21 cellular contexts compared by ENCODE assay signal in the genomic region with DNA sequence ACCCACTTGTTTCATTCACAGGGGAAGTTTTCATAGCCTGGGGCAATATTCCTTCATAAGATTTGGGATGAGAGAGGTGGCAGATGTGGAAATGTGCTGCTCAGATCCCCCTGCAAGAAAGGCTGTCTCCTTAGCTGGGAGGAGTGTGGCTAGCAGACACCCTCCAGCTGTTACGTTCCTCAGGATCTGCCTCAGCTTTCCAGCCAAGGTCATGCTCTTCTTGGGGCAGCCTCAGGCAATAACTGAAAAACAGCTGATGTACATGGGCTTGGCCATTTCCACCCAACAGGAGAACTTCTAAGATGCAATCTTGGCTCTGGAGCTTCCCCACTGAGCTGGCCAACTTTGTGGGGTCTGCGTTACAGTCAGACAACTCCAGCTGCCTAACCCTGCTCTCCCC. TPM values are rescaled to one million over a fixed set of nuclear protein-coding genes. Genes with fewer than 3 reads are reported as not detected.
DNase-seq lines count a peak whose midpoint lies in the region; ATAC-seq, FAIRE-seq and TF ChIP-seq lines count a peak whose summit lies in the region.
"Had no signal": no experiment of that assay in that cellular context is flagged by ENCODE, and none has a peak within 500 bp of the region (broad histone marks: within the 10 kb centered on the region; RNA-seq: fewer than 3 reads in every experiment).

No MANE protein-coding gene starts in this region.

- 79% methylated on average over 2 of the region's 2 CpGs for WGBS in mesenchymal stem cell

- TF ChIP-seq CTCF in fibroblast of pulmonary artery (IDR thresholded peaks at IDR 0.05; ENCODE audit: low read length, missing control alignments), result no peak

- no peaks in the 10 kb centered on the region for H3K36me3 Mint-ChIP-seq in activated T-helper 1 cell treated with anti-CD3 and anti-CD28 coated beads, Interleukin-12 subunit alpha, Interleukin-12 subunit beta, Interleukin-2, Interleukin-4 antibody, amounts not matched to agents 30 ng/mL and 10 ng/mL and 1 ng/mL, durations not matched to agents 14 hours and 24 hours and 36 hours (ENCODE audit: low read depth)
- H3K36me3 Mint-ChIP-seq: activated naive CD8-positive, alpha-beta T cell treated with anti-CD3 and anti-CD28 coated beads, Interleukin-2, amount 10 ng/mL, durations not matched to agents 7 days and 5 days had no signal

- H2BK120ac ChIP-seq in mesenchymal stem cell (ENCODE audit: low read depth, low read length), result no peak overlapping the region

- no peak for ATAC-seq in HG03521 (IDR thresholded peaks at IDR 0.05; ENCODE audit: unreplicated experiment)
- ATAC-seq: HCT116, PC-3 had no signal

- FAIRE-seq in urothelium cell line (lab: Jason Lieb, UNC), result peak; percentile 30
- FAIRE-seq: frontal cortex, TTC549 had no signal

- no peak overlapping the region for H3K23ac ChIP-seq in mesenchymal stem cell (ENCODE audit: low read length in 2 of 2)

- H3K9me3 Mint-ChIP-seq in activated T-helper 1 cell treated with anti-CD3 and anti-CD28 coated beads, Interleukin-12 subunit alpha, Interleukin-12 subunit beta, Interleukin-2, Interleukin-4 antibody, amounts not matched to agents 30 ng/mL and 10 ng/mL and 1 ng/mL, durations not matched to agents 14 hours and 24 hours and 36 hours, result no peaks in the 10 kb centered on the region
- H3K9me3 Mint-ChIP-seq: activated CD4-positive, alpha-beta T cell treated with anti-CD3 and anti-CD28 coated beads, Interleukin-2, amount 10 ng/mL, durations not matched to agents 7 days and 5 days; activated naive CD8-positive, alpha-beta T cell treated with anti-CD3 and anti-CD28 coated beads, Interleukin-2, amount 10 ng/mL, durations not matched to agents 7 days and 5 days had no signal

- H3K4me3 Mint-ChIP-seq in activated T-helper 1 cell treated with anti-CD3 and anti-CD28 coated beads, Interleukin-12 subunit alpha, Interleukin-12 subunit beta, Interleukin-2, Interleukin-4 antibody, amounts not matched to agents 30 ng/mL and 10 ng/mL and 1 ng/mL, durations not matched to agents 14 hours and 24 hours and 36 hours, result no peak overlapping the region
- H3K4me3 Mint-ChIP-seq: activated CD4-positive, alpha-beta T cell treated with anti-CD3 and anti-CD28 coated beads, Interleukin-2, amount 10 ng/mL, durations not matched to agents 7 days and 5 days; activated naive CD8-positive, alpha-beta T cell treated with anti-CD3 and anti-CD28 coated beads, Interleukin-2, amount 10 ng/mL, durations not matched to agents 7 days and 5 days had no signal

- no peaks in the 10 kb centered on the region for H3K27me3 ChIP-seq in mesenchymal stem cell (ENCODE audit: control insufficient read depth in 1 of 2, insufficient read depth in 1 of 2, low read length in 2 of 2)
- H3K27me3 ChIP-seq: cardiac muscle cell, MG63, suprapubic skin had no signal

- peak overlapping the region in 1 of 2 experiments; percentile 55 for H3K14ac ChIP-seq in mesenchymal stem cell (ENCODE audit: low read length in 2 of 2)

- H3K18ac ChIP-seq in mesenchymal stem cell (ENCODE audit: low read depth in 1 of 2, low read length in 2 of 2), result peak overlapping the region; percentile 37 to 73

- no peaks in the 10 kb centered on the region for H3K36me3 ChIP-seq in mesenchymal stem cell (ENCODE audit: control insufficient read depth in 1 of 2, insufficient read depth in 2 of 2, low read depth in 1 of 2, low read length in 2 of 2)
- H3K36me3 ChIP-seq: cardiac muscle cell, MG63, suprapubic skin had no signal

- no peak overlapping the region for H3K4me2 ChIP-seq in mesenchymal stem cell (ENCODE audit: low read length, poor library complexity, severe bottlenecking)

- no peaks in the 10 kb centered on the region for H3K4me1 ChIP-seq in mesenchymal stem cell (ENCODE audit: control insufficient read depth, insufficient read depth, low read depth, low read length)
- H3K4me1 ChIP-seq: suprapubic skin had no signal

- H3K9ac ChIP-seq in mesenchymal stem cell (ENCODE audit: low read length), result no peak overlapping the region

- H2BK12ac ChIP-seq in mesenchymal stem cell (ENCODE audit: low read length in 2 of 2), result peak overlapping the region in 1 of 2 experiments; percentile 93

- peak overlapping the region in 1 of 2 experiments; percentile 37 for H3K4ac ChIP-seq in mesenchymal stem cell (ENCODE audit: low read depth in 1 of 2, low read length in 2 of 2)

- no peaks in the 10 kb centered on the region for H3K4me1 Mint-ChIP-seq in activated T-helper 1 cell treated with anti-CD3 and anti-CD28 coated beads, Interleukin-12 subunit alpha, Interleukin-12 subunit beta, Interleukin-2, Interleukin-4 antibody, amounts not matched to agents 30 ng/mL and 10 ng/mL and 1 ng/mL, durations not matched to agents 14 hours and 24 hours and 36 hours (ENCODE audit: low read depth)
- H3K4me1 Mint-ChIP-seq: activated CD4-positive, alpha-beta T cell treated with anti-CD3 and anti-CD28 coated beads, Interleukin-2, amount 10 ng/mL, durations not matched to agents 7 days and 5 days; activated naive CD8-positive, alpha-beta T cell treated with anti-CD3 and anti-CD28 coated beads, Interleukin-2, amount 10 ng/mL, durations not matched to agents 7 days and 5 days had no signal

- no peak overlapping the region for H2BK5ac ChIP-seq in mesenchymal stem cell (ENCODE audit: low read depth, low read length, poor library complexity, severe bottlenecking)

- no peak overlapping the region for H2AFZ ChIP-seq in mesenchymal stem cell (ENCODE audit: low read depth, low read length)

- H4K8ac ChIP-seq in mesenchymal stem cell (ENCODE audit: low read length), result no peak overlapping the region

- H3K9me3 ChIP-seq in mesenchymal stem cell (ENCODE audit: control insufficient read depth, low read length), result no peaks in the 10 kb centered on the region
- H3K9me3 ChIP-seq: MG63, suprapubic skin had no signal

- no peak overlapping the region for H2BK15ac ChIP-seq in mesenchymal stem cell (ENCODE audit: low read depth, poor library complexity, severe bottlenecking)

- H3K27ac ChIP-seq in mesenchymal stem cell (ENCODE audit: low read length, poor library complexity, severe bottlenecking), result no peak overlapping the region
- H3K27ac ChIP-seq: 22Rv1, cardiac muscle cell, suprapubic skin had no signal

- intact Hi-C loops in activated T-helper 1 cell treated with anti-CD3 and anti-CD28 coated beads, Interleukin-12 subunit alpha, Interleukin-12 subunit beta, Interleukin-2, Interleukin-4 antibody, amounts not matched to agents 30 ng/mL and 10 ng/mL and 1 ng/mL, durations not matched to agents 14 hours and 24 hours and 36 hours (cut with micrococcal nuclease), result no loop called here

- peaks cover 8% of the 10 kb centered on the region for H3K27me3 Mint-ChIP-seq in activated T-helper 1 cell treated with anti-CD3 and anti-CD28 coated beads, Interleukin-12 subunit alpha, Interleukin-12 subunit beta, Interleukin-2, Interleukin-4 antibody, amounts not matched to agents 30 ng/mL and 10 ng/mL and 1 ng/mL, durations not matched to agents 14 hours and 24 hours and 36 hours (ENCODE audit: insufficient read depth)
- H3K27me3 Mint-ChIP-seq: activated CD4-positive, alpha-beta T cell treated with anti-CD3 and anti-CD28 coated beads, Interleukin-2, amount 10 ng/mL, durations not matched to agents 7 days and 5 days had no signal

- DNase-seq in DMS 273 (lab: John Stamatoyannopoulos, UW; ENCODE audit: unreplicated experiment), result peak; percentile 56
- no peak for DNase-seq in DMS 273 treated with DMSO at 0.1 percent for 48 hours (lab: John Stamatoyannopoulos, UW)
- peak; percentile 77 for DNase-seq in fibroblast of pulmonary artery (ENCODE audit: low read depth)
- peak; percentile 65 for DNase-seq in mesenchymal stem cell
- DNase-seq in urothelium cell line (ENCODE audit: low spot score), result no peak
- DNase-seq in activated T-helper 1 cell treated with anti-CD3 and anti-CD28 coated beads, Interleukin-12 subunit alpha, Interleukin-12 subunit beta, Interleukin-2, Interleukin-4 antibody, amounts not matched to agents 30 ng/mL and 10 ng/mL and 1 ng/mL, durations not matched to agents 14 hours and 24 hours and 36 hours (ENCODE audit: low spot score), result no peak
- DNase-seq in stimulated activated CD8-positive, alpha-beta memory T cell treated with anti-CD3 and anti-CD28 coated beads, Interleukin-4, amount 100 ng/mL, for 48 hours, result no peak
- DNase-seq: activated CD4-positive, alpha-beta T cell treated with anti-CD3 and anti-CD28 coated beads, Interleukin-2, amount 10 ng/mL, durations not matched to agents 7 days and 5 days; activated naive CD8-positive, alpha-beta T cell treated with anti-CD3 and anti-CD28 coated beads, Interleukin-2, amount 10 ng/mL, durations not matched to agents 7 days and 5 days; C1 segment of cervical spinal cord; MG63; NCI-H187 treated with DMSO at 0.1 percent for 48 hours; NCI-H526; PC-3 had no signal

- no peak overlapping the region for H4K91ac ChIP-seq in mesenchymal stem cell (ENCODE audit: low read length)

- H3K79me1 ChIP-seq in mesenchymal stem cell (replicated peaks; ENCODE audit: low read length, poor library complexity, severe bottlenecking), result no peaks in the 10 kb centered on the region

- no peak overlapping the region for H3K4me3 ChIP-seq in fibroblast of pulmonary artery (replicated peaks; ENCODE audit: low read depth, low read length)
- H3K4me3 ChIP-seq in mesenchymal stem cell (ENCODE audit: insufficient read depth in 1 of 2, low read depth in 1 of 2, low read length in 2 of 2), result no peak overlapping the region
- H3K4me3 ChIP-seq: cardiac muscle cell, MG63, suprapubic skin had no signal

- no peak overlapping the region for H2AK5ac ChIP-seq in mesenchymal stem cell (ENCODE audit: low read length, severe bottlenecking)

- H3K27ac Mint-ChIP-seq in activated T-helper 1 cell treated with anti-CD3 and anti-CD28 coated beads, Interleukin-12 subunit alpha, Interleukin-12 subunit beta, Interleukin-2, Interleukin-4 antibody, amounts not matched to agents 30 ng/mL and 10 ng/mL and 1 ng/mL, durations not matched to agents 14 hours and 24 hours and 36 hours, result no peak overlapping the region
- H3K27ac Mint-ChIP-seq: activated CD4-positive, alpha-beta T cell treated with anti-CD3 and anti-CD28 coated beads, Interleukin-2, amount 10 ng/mL, durations not matched to agents 7 days and 5 days; activated naive CD8-positive, alpha-beta T cell treated with anti-CD3 and anti-CD28 coated beads, Interleukin-2, amount 10 ng/mL, durations not matched to agents 7 days and 5 days had no signal

RNA-seq across cellular contexts. Expression of gene SEPTIN7, which starts 51.3 kb away (rescaled TPM):
- 250 TPM for polyA plus RNA-seq in mesenchymal stem cell (2013, experiment 1 of 2)
- 256 TPM for polyA plus RNA-seq in mesenchymal stem cell (2013, experiment 2 of 2)
- 219 and 223 TPM in 2 replicates for total RNA-seq in activated T-helper 1 cell treated with anti-CD3 and anti-CD28 coated beads, Interleukin-12 subunit alpha, Interleukin-12 subunit beta, Interleukin-2, Interleukin-4 antibody, amounts not matched to agents 30 ng/mL and 10 ng/mL and 1 ng/mL, durations not matched to agents 14 hours and 24 hours and 36 hours

RNA-seq across cellular contexts. Expression of gene HERPUD2, which starts 54.6 kb away (rescaled TPM):
- 35.5 TPM for polyA plus RNA-seq in mesenchymal stem cell (2013, experiment 1 of 2)
- polyA plus RNA-seq in mesenchymal stem cell (2013, experiment 2 of 2), result 34.4 TPM
- 24.7 and 24.8 TPM in 2 replicates for total RNA-seq in activated T-helper 1 cell treated with anti-CD3 and anti-CD28 coated beads, Interleukin-12 subunit alpha, Interleukin-12 subunit beta, Interleukin-2, Interleukin-4 antibody, amounts not matched to agents 30 ng/mL and 10 ng/mL and 1 ng/mL, durations not matched to agents 14 hours and 24 hours and 36 hours

Comparison
In these comparisons a context has a peak if more than half of its experiments do, and no peak if none do; other contexts are left out.
1. DNase-seq: peak in DMS 273 (single experiment), fibroblast of pulmonary artery (single experiment) and mesenchymal stem cell (single experiment); none in DMS 273 treated with DMSO at 0.1 percent for 48 hours (single experiment), urothelium cell line (single experiment), activated T-helper 1 cell treated with anti-CD3 and anti-CD28 coated beads, Interleukin-12 subunit alpha, Interleukin-12 subunit beta, Interleukin-2, Interleukin-4 antibody, amounts not matched to agents 30 ng/mL and 10 ng/mL and 1 ng/mL, durations not matched to agents 14 hours and 24 hours and 36 hours (single experiment) and stimulated activated CD8-positive, alpha-beta memory T cell treated with anti-CD3 and anti-CD28 coated beads, Interleukin-4, amount 100 ng/mL, for 48 hours (single experiment).